ENCODE assay signal across 12 cellular contexts in the genomic region with DNA sequence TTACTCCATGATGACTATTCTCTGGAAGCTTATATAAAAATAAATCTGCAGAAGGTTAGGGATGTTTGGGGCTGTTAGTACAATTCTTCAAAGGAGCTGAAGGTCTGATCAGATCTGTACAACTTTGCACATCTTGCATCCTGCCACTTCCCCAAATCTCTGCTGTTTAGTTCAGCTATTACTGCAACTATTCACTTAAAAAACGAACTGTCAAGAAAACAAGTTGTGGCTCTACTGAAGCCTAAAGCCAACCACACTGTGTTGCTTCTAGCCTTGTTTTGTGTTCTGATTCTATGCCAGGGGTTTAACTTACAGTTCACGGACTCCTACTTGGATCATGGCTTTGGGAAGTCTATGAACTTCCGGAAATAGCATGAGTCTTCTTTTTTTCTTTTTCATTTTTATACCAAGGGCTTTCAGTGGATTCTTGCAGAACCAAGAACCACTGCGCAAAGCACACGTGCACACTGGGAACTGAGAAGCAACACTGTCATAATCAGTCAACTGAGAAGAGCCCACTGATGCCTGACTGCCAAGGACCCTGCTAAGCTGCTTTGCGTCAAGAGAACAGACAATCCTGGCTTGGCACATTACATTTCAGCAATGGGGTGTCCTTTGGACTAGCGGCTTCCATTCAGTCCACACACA.
DNase-seq lines count a peak whose midpoint lies in the region; ATAC-seq and TF ChIP-seq lines count a peak whose summit lies in the region.
"Had no signal": no experiment of that assay in that cellular context is flagged by ENCODE, and none has a peak within 500 bp of the region (broad histone marks: within the 10 kb centered on the region; RNA-seq: fewer than 3 reads in every experiment).

No MANE protein-coding gene starts in this region.

- peaks cover 2% of the 10 kb centered on the region for H3K27me3 Mint-ChIP-seq in GM23338 (ENCODE audit: insufficient read depth, low read depth, poor library complexity)
- no peaks in the 10 kb centered on the region for H3K27me3 Mint-ChIP-seq in activated T-helper 2 cell treated with anti-CD3 and anti-CD28 coated beads, Interferon-gamma antibody, Interleukin-2, Interleukin-4, amounts not matched to agents 10 μg/mL and 5 μg/mL and 100 μg/mL, durations not matched to agents 14 hours and 24 hours and 36 hours (ENCODE audit: low read depth)

- DNase-seq in GM23338 (ENCODE audit: low spot score) (no peak), NCI-H2196 (lab: John Stamatoyannopoulos, UW; ENCODE audit: unreplicated experiment) (no peak), NCI-H1048 (lab: John Stamatoyannopoulos, UW) (no peak)
- no peak for DNase-seq in stimulated activated effector memory CD8-positive, alpha-beta T cell treated with anti-CD3 and anti-CD28 coated beads, Interleukin-12 subunit alpha, Interleukin-12 subunit beta, amount 100 ng/mL, for 72 hours (ENCODE audit: low spot score in 2 of 2)
- no peak for DNase-seq in activated T-helper 2 cell treated with anti-CD3 and anti-CD28 coated beads, Interferon-gamma antibody, Interleukin-2, Interleukin-4, amounts not matched to agents 10 μg/mL and 5 μg/mL and 100 μg/mL, durations not matched to agents 14 hours and 24 hours and 36 hours (ENCODE audit: low spot score)
- DNase-seq: activated CD4-positive, alpha-beta T cell treated with anti-CD3 and anti-CD28 coated beads for 4 hours; DMS79; NCI-H1092 treated with DMSO at 0.1 percent for 48 hours had no signal

- 0 out of 3 replicates have a peak, but pooled peaks cover 2% of the 10 kb centered on the region for H3K4me1 Mint-ChIP-seq in GM23338
- H3K4me1 Mint-ChIP-seq in stimulated activated effector memory CD8-positive, alpha-beta T cell treated with anti-CD3 and anti-CD28 coated beads, Interleukin-12 subunit alpha, Interleukin-12 subunit beta, amount 100 ng/mL, for 72 hours, result peaks cover 1% of the 10 kb centered on the region
- H3K4me1 Mint-ChIP-seq in activated T-helper 2 cell treated with anti-CD3 and anti-CD28 coated beads, Interferon-gamma antibody, Interleukin-2, Interleukin-4, amounts not matched to agents 10 μg/mL and 5 μg/mL and 100 μg/mL, durations not matched to agents 14 hours and 24 hours and 36 hours (ENCODE audit: low read depth), result peaks cover 9% of the 10 kb centered on the region
- H3K4me1 Mint-ChIP-seq: neural crest cell had no signal

- peak; percentile 78 for ATAC-seq in GM19023 (IDR thresholded peaks at IDR 0.05; ENCODE audit: unreplicated experiment)
- no peak for ATAC-seq in GM23338
- ATAC-seq in HG03432 (IDR thresholded peaks at IDR 0.05; ENCODE audit: unreplicated experiment), result peak; percentile 87
- ATAC-seq in stimulated activated effector memory CD8-positive, alpha-beta T cell treated with anti-CD3 and anti-CD28 coated beads, Interleukin-12 subunit alpha, Interleukin-12 subunit beta, amount 100 ng/mL, for 72 hours, result peak; percentile 37
- ATAC-seq: HCT116 had no signal

- H3K4me1 ChIP-seq in GM23338 (ENCODE audit: insufficient read depth), result 0 out of 2 replicates have a peak, but pooled peaks cover 4% of the 10 kb centered on the region

- peak overlapping the region; percentile 47; the same call in 1 of the 2 replicates for H2AFZ ChIP-seq in GM23338

- no peak overlapping the region for H3K4me3 Mint-ChIP-seq in GM23338
- H3K4me3 Mint-ChIP-seq in stimulated activated effector memory CD8-positive, alpha-beta T cell treated with anti-CD3 and anti-CD28 coated beads, Interleukin-12 subunit alpha, Interleukin-12 subunit beta, amount 100 ng/mL, for 72 hours, result no peak overlapping the region
- no peak overlapping the region for H3K4me3 Mint-ChIP-seq in activated T-helper 2 cell treated with anti-CD3 and anti-CD28 coated beads, Interferon-gamma antibody, Interleukin-2, Interleukin-4, amounts not matched to agents 10 μg/mL and 5 μg/mL and 100 μg/mL, durations not matched to agents 14 hours and 24 hours and 36 hours (ENCODE audit: low read depth)
- H3K4me3 Mint-ChIP-seq: neural crest cell had no signal

- intact Hi-C loops in activated T-helper 2 cell treated with anti-CD3 and anti-CD28 coated beads, Interferon-gamma antibody, Interleukin-2, Interleukin-4, amounts not matched to agents 10 μg/mL and 5 μg/mL and 100 μg/mL, durations not matched to agents 14 hours and 24 hours and 36 hours (cut with micrococcal nuclease), result no loop called here

- peaks cover 4% of the 10 kb centered on the region; the same call in 1 of the 3 replicates for H3K36me3 Mint-ChIP-seq in GM23338 (ENCODE audit: low read depth)
- no peaks in the 10 kb centered on the region for H3K36me3 Mint-ChIP-seq in stimulated activated effector memory CD8-positive, alpha-beta T cell treated with anti-CD3 and anti-CD28 coated beads, Interleukin-12 subunit alpha, Interleukin-12 subunit beta, amount 100 ng/mL, for 72 hours
- no peaks in the 10 kb centered on the region for H3K36me3 Mint-ChIP-seq in activated T-helper 2 cell treated with anti-CD3 and anti-CD28 coated beads, Interferon-gamma antibody, Interleukin-2, Interleukin-4, amounts not matched to agents 10 μg/mL and 5 μg/mL and 100 μg/mL, durations not matched to agents 14 hours and 24 hours and 36 hours (ENCODE audit: low read depth)

- no peak overlapping the region for H3K4me2 ChIP-seq in GM23338

- H4K20me1 ChIP-seq in GM23338 (replicated peaks; ENCODE audit: insufficient read depth), result no peaks in the 10 kb centered on the region

- H3K79me2 ChIP-seq in GM23338 (replicated peaks; ENCODE audit: insufficient read depth), result no peaks in the 10 kb centered on the region

- no peak overlapping the region for H3K4me3 ChIP-seq in GM23338

- H3K27me3 ChIP-seq in GM23338 (ENCODE audit: insufficient read depth), result no peaks in the 10 kb centered on the region

- peaks cover 9% of the 10 kb centered on the region; the same call in 2 of the 3 replicates for H3K9me3 Mint-ChIP-seq in GM23338
- H3K9me3 Mint-ChIP-seq in stimulated activated effector memory CD8-positive, alpha-beta T cell treated with anti-CD3 and anti-CD28 coated beads, Interleukin-12 subunit alpha, Interleukin-12 subunit beta, amount 100 ng/mL, for 72 hours, result no peaks in the 10 kb centered on the region
- no peaks in the 10 kb centered on the region for H3K9me3 Mint-ChIP-seq in activated T-helper 2 cell treated with anti-CD3 and anti-CD28 coated beads, Interferon-gamma antibody, Interleukin-2, Interleukin-4, amounts not matched to agents 10 μg/mL and 5 μg/mL and 100 μg/mL, durations not matched to agents 14 hours and 24 hours and 36 hours
- H3K9me3 Mint-ChIP-seq: neural crest cell had no signal

- H3F3A ChIP-seq in GM23338 (replicated peaks; ENCODE audit: low read depth), result no peaks in the 10 kb centered on the region

- no peak overlapping the region for H3K27ac Mint-ChIP-seq in GM23338
- no peak overlapping the region for H3K27ac Mint-ChIP-seq in stimulated activated effector memory CD8-positive, alpha-beta T cell treated with anti-CD3 and anti-CD28 coated beads, Interleukin-12 subunit alpha, Interleukin-12 subunit beta, amount 100 ng/mL, for 72 hours
- no peak overlapping the region for H3K27ac Mint-ChIP-seq in activated T-helper 2 cell treated with anti-CD3 and anti-CD28 coated beads, Interferon-gamma antibody, Interleukin-2, Interleukin-4, amounts not matched to agents 10 μg/mL and 5 μg/mL and 100 μg/mL, durations not matched to agents 14 hours and 24 hours and 36 hours

- TF ChIP-seq CTCF in GM23338 (conservative IDR thresholded peaks at IDR 0.05; ENCODE audit: low read depth in 2 of 2), result no peak

- H3K36me3 ChIP-seq in GM23338 (ENCODE audit: insufficient read depth), result 0 out of 2 replicates have a peak, but pooled peaks cover 4% of the 10 kb centered on the region

- 0 out of 2 replicates have a peak, but pooled peaks cover 3% of the 10 kb centered on the region for H3K9me2 ChIP-seq in GM23338 (ENCODE audit: insufficient read depth)

- H3K27ac ChIP-seq in GM23338 (ENCODE audit: low read depth), result no peak overlapping the region

TF ChIP-seq in GM23338, 12 proteins besides CTCF, POLR2A, EP300 and RAD21 (continues in another document):
- TF ChIP-seq POLR2AphosphoS5 (IDR thresholded peaks at IDR 0.05; ENCODE audit: low read depth) (no peak), STAT1 (IDR thresholded peaks at IDR 0.05; ENCODE audit: unreplicated experiment) (no peak), NANOG (IDR thresholded peaks at IDR 0.05; ENCODE audit: borderline replicate concordance) (no peak), JUNB (IDR thresholded peaks at IDR 0.05; ENCODE audit: unreplicated experiment) (no peak), ZNF331 (CRISPR knock-in tag; IDR thresholded peaks at IDR 0.05; ENCODE audit: low read depth) (no peak)
